In the genomic region with DNA sequence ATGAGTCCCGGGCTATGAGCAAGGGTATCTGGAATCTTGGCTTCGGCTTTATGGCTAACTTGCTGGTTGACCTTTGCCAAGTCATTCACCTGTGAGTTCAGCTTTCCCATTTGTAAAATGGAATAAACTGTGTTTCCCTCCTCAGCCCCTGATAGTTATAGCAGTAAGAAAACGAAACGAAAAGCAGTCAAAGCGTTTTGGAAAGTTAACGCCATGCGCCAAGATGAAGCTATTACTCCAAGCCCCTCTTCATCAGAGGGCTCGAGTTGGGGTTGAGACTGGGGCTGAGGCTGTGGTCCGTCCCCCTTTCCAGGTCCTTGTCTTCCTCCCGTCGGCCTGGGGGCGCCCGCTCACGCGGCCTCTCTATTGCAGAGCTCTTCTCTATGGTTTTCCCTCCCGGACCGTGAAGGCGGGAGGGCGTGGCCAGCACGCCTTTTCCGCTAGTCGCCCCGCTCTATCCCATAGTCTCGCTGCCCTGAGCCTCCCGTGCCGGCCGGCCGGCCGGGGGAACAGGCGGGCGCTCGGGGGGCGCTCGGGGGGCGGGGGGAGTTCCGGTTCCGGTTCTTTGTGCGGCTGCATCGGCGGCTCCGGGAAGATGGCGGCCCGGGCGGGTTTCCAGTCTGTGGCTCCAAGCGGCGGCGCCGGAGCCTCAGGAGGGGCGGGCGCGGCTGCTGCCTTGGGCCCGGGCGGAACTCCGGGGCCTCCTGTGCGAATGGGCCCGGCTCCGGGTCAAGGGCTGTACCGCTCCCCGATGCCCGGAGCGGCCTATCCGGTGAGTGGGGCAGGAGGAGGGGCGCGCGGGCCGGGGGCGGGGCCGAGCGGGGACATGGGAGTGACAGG, we compare ENCODE assay signal across 8 cellular contexts. TPM values are rescaled to one million over a fixed set of nuclear protein-coding genes. Genes with fewer than 3 reads are reported as not detected.
A peak's percentile ranks its signal among the peaks of the same experiment; 100 is the strongest.
DNase-seq lines count a peak whose midpoint lies in the region; ATAC-seq lines count a peak whose summit lies in the region.

A gene (plus strand): TSS at position 568 of the 840 bp plus-strand sequence. CDS start 28 bp downstream, at position 596.

- H3K27ac Mint-ChIP-seq in CD4-positive, CD25-positive, alpha-beta regulatory T cell: peak within 1 kb of the TSS; percentile 95 to 98 (median 97)
- H3K27ac Mint-ChIP-seq in activated CD8-positive, alpha-beta T cell treated with anti-CD3 and anti-CD28 coated beads, Interleukin-2, amount 10 ng/mL, durations not matched to agents 7 days and 5 days: peak within 1 kb of the TSS; percentile 94

- peaks cover 16% of the 10 kb centered on the region for H3K4me1 ChIP-seq in CD4-positive, CD25-positive, alpha-beta regulatory T cell (ENCODE audit: control insufficient read depth, insufficient read depth, low read length, poor library complexity, severe bottlenecking)

- ATAC-seq in CD4-positive, CD25-positive, alpha-beta regulatory T cell (ENCODE audit: low read depth in 2 of 2): peak; percentile 87 to 89
- peak; percentile 93 for ATAC-seq in GM19397 (IDR thresholded peaks at IDR 0.05; ENCODE audit: unreplicated experiment)
- peak; percentile 90 for ATAC-seq in activated CD8-positive, alpha-beta T cell treated with anti-CD3 and anti-CD28 coated beads, Interleukin-2, amount 10 ng/mL, durations not matched to agents 7 days and 5 days

- no peaks in the 10 kb centered on the region for H3K27me3 ChIP-seq in CD4-positive, CD25-positive, alpha-beta regulatory T cell (ENCODE audit: control insufficient read depth, insufficient read depth, low read length)

- H3K27me3 Mint-ChIP-seq in CD4-positive, CD25-positive, alpha-beta regulatory T cell: no peaks in the 10 kb centered on the region
- H3K27me3 Mint-ChIP-seq in activated CD8-positive, alpha-beta T cell treated with anti-CD3 and anti-CD28 coated beads, Interleukin-2, amount 10 ng/mL, durations not matched to agents 7 days and 5 days (ENCODE audit: low read depth): no peaks in the 10 kb centered on the region

- peak within 1 kb of the TSS; percentile 99 for H3K4me3 ChIP-seq in CD4-positive, CD25-positive, alpha-beta regulatory T cell (ENCODE audit: low read depth, low read length)

- no peaks in the 10 kb centered on the region for H3K9me3 Mint-ChIP-seq in CD4-positive, CD25-positive, alpha-beta regulatory T cell
- no peaks in the 10 kb centered on the region for H3K9me3 Mint-ChIP-seq in activated CD8-positive, alpha-beta T cell treated with anti-CD3 and anti-CD28 coated beads, Interleukin-2, amount 10 ng/mL, durations not matched to agents 7 days and 5 days (ENCODE audit: insufficient read depth)

- H3K4me3 Mint-ChIP-seq in CD4-positive, CD25-positive, alpha-beta regulatory T cell: peak within 1 kb of the TSS; percentile 93 to 99 (median 97)
- peak within 1 kb of the TSS; percentile 90 for H3K4me3 Mint-ChIP-seq in activated CD8-positive, alpha-beta T cell treated with anti-CD3 and anti-CD28 coated beads, Interleukin-2, amount 10 ng/mL, durations not matched to agents 7 days and 5 days

- peak; percentile 73 to 89 (median 82) for DNase-seq in CD4-positive, CD25-positive, alpha-beta regulatory T cell
- DNase-seq in HK-2 (ENCODE audit: unreplicated experiment) (peak; percentile 90), NCI-H82 treated with DMSO at 0.1 percent for 48 hours (lab: John Stamatoyannopoulos, UW; ENCODE audit: unreplicated experiment) (peak; percentile 91), lung microvascular endothelial cell (ENCODE audit: low read depth in 2 of 2) (peak; percentile 94 to 96)
- peak; percentile 86 for DNase-seq in activated CD8-positive, alpha-beta T cell treated with anti-CD3 and anti-CD28 coated beads, Interleukin-2, amount 10 ng/mL, durations not matched to agents 7 days and 5 days
- peak; percentile 81 for DNase-seq in effector CD4-positive, alpha-beta T cell
- DNase-seq in stimulated activated CD4-positive, alpha-beta T cell treated with anti-CD3 and anti-CD28 coated beads, TNF-alpha, amount 100 ng/mL, for 48 hours (ENCODE audit: low read depth in 3 of 3): peak; percentile 71 to 75 (median 73)

- CTCF ChIA-PET in activated CD8-positive, alpha-beta T cell treated with anti-CD3 and anti-CD28 coated beads, Interleukin-2, amount 10 ng/mL, durations not matched to agents 7 days and 5 days (lab: Charles Lee): interaction anchor here (0.5 to 11.9 kb wide), 29 partner anchors 9 to 1047 kb away, joined by 3 to 144 read pairs (median 3); a partner anchor contains a TSS

- H3K36me3 ChIP-seq in CD4-positive, CD25-positive, alpha-beta regulatory T cell (ENCODE audit: control insufficient read depth, insufficient read depth, low read length): peaks cover 27% of the 10 kb centered on the region

- POLR2A ChIA-PET in activated CD8-positive, alpha-beta T cell treated with anti-CD3 and anti-CD28 coated beads, Interleukin-2, amount 10 ng/mL, durations not matched to agents 7 days and 5 days (lab: Charles Lee): interaction anchor here (0.7 to 3.4 kb wide), 14 partner anchors 8 to 316 kb away, joined by 3 to 44 read pairs (median 4); a partner anchor contains a TSS

- peak within 1 kb of the TSS; percentile 96 for H3K27ac ChIP-seq in CD4-positive, CD25-positive, alpha-beta regulatory T cell (ENCODE audit: insufficient read depth, low read length, poor library complexity, severe bottlenecking)

- H3K36me3 Mint-ChIP-seq in CD4-positive, CD25-positive, alpha-beta regulatory T cell: peaks cover 18% of the 10 kb centered on the region
- peaks cover 29% of the 10 kb centered on the region for H3K36me3 Mint-ChIP-seq in activated CD8-positive, alpha-beta T cell treated with anti-CD3 and anti-CD28 coated beads, Interleukin-2, amount 10 ng/mL, durations not matched to agents 7 days and 5 days (ENCODE audit: low read depth)

- peaks cover 15 to 43% (median 26%) of the 10 kb centered on the region in 4 donors for H3K4me1 Mint-ChIP-seq in CD4-positive, CD25-positive, alpha-beta regulatory T cell
- peaks cover 29% of the 10 kb centered on the region for H3K4me1 Mint-ChIP-seq in activated CD8-positive, alpha-beta T cell treated with anti-CD3 and anti-CD28 coated beads, Interleukin-2, amount 10 ng/mL, durations not matched to agents 7 days and 5 days (ENCODE audit: low read depth)

- H3K9me3 ChIP-seq in CD4-positive, CD25-positive, alpha-beta regulatory T cell (ENCODE audit: control insufficient read depth in 2 of 2, low read length in 2 of 2): no peaks in the 10 kb centered on the region

RNA-seq across cellular contexts. Expression of the gene that starts here (rescaled TPM):
- 75.2 TPM for total RNA-seq in CD4-positive, CD25-positive, alpha-beta regulatory T cell
- polyA plus RNA-seq in CD4-positive, CD25-positive, alpha-beta regulatory T cell: 10 to 100 TPM; 12.0 to 22.3 (median 13.8) TPM
- total RNA-seq in activated CD8-positive, alpha-beta T cell treated with anti-CD3 and anti-CD28 coated beads, Interleukin-2, amount 10 ng/mL, durations not matched to agents 7 days and 5 days: 10 to 100 TPM; 72.3 to 78.1 TPM
- total RNA-seq in lung microvascular endothelial cell: 41.6 and 41.9 TPM in 2 replicates

Comparison
In these comparisons a context has a peak if more than half of its experiments do, and no peak if none do; other contexts are left out.
1. Peak in every context shown above with its lines: DNase-seq, ATAC-seq, H3K4me3 ChIP-seq and H3K27ac ChIP-seq.